Comparison of ENCODE assay signal across 9 cellular contexts in genomic region chr5:126658526-126658925, GRCh38.
"Had no signal": no experiment of that assay in that cellular context is flagged by ENCODE, and none has a peak within 500 bp of the region (broad histone marks: within the 10 kb centered on the region; RNA-seq: fewer than 3 reads in every experiment).

No MANE protein-coding gene starts in this region.

- H3K36me3 Mint-ChIP-seq: activated naive CD4-positive, alpha-beta T cell treated with anti-CD3 and anti-CD28 coated beads, Interleukin-2, amount 10 ng/mL, durations not matched to agents 7 days and 5 days; naive B cell had no signal

- DNase-seq: activated CD4-positive, alpha-beta T cell treated with anti-CD3 and anti-CD28 coated beads, Interleukin-2, amount 10 ng/mL, durations not matched to agents 7 days and 5 days; activated naive CD4-positive, alpha-beta T cell treated with anti-CD3 and anti-CD28 coated beads, Interleukin-2, amount 10 ng/mL, durations not matched to agents 7 days and 5 days; naive B cell; stimulated activated CD4-positive, alpha-beta T cell treated with anti-CD3 and anti-CD28 coated beads, Interleukin-15, amount 100 ng/mL, for 24 hours; stimulated activated CD4-positive, alpha-beta T cell treated with anti-CD3 and anti-CD28 coated beads, Interleukin-4, amount 100 ng/mL, for 1 hour; stimulated activated naive CD4-positive, alpha-beta T cell; tibial artery had no signal

- H3K4me3 ChIP-seq: tibial artery had no signal

- H3K4me3 Mint-ChIP-seq: activated CD4-positive, alpha-beta T cell treated with anti-CD3 and anti-CD28 coated beads, Interleukin-2, amount 10 ng/mL, durations not matched to agents 7 days and 5 days; activated naive CD4-positive, alpha-beta T cell treated with anti-CD3 and anti-CD28 coated beads, Interleukin-2, amount 10 ng/mL, durations not matched to agents 7 days and 5 days; naive B cell; T-helper 2 cell treated with Interferon-gamma antibody and Interleukin-4, amounts not matched to agents 5 μg/mL and 100 μg/mL, for 36 hours had no signal

- H3K27me3 Mint-ChIP-seq: naive B cell had no signal

- H3K27ac Mint-ChIP-seq: activated CD4-positive, alpha-beta T cell treated with anti-CD3 and anti-CD28 coated beads, Interleukin-2, amount 10 ng/mL, durations not matched to agents 7 days and 5 days; activated naive CD4-positive, alpha-beta T cell treated with anti-CD3 and anti-CD28 coated beads, Interleukin-2, amount 10 ng/mL, durations not matched to agents 7 days and 5 days; activated T-helper 2 cell treated with anti-CD3 and anti-CD28 coated beads, Interferon-gamma antibody, Interleukin-2, Interleukin-4, amounts not matched to agents 10 μg/mL and 5 μg/mL and 100 μg/mL, durations not matched to agents 14 hours and 24 hours and 36 hours; naive B cell; T-helper 2 cell treated with Interferon-gamma antibody and Interleukin-4, amounts not matched to agents 5 μg/mL and 100 μg/mL, for 36 hours had no signal

- H3K9me3 Mint-ChIP-seq: activated CD4-positive, alpha-beta T cell treated with anti-CD3 and anti-CD28 coated beads, Interleukin-2, amount 10 ng/mL, durations not matched to agents 7 days and 5 days; activated naive CD4-positive, alpha-beta T cell treated with anti-CD3 and anti-CD28 coated beads, Interleukin-2, amount 10 ng/mL, durations not matched to agents 7 days and 5 days; activated T-helper 2 cell treated with anti-CD3 and anti-CD28 coated beads, Interferon-gamma antibody, Interleukin-2, Interleukin-4, amounts not matched to agents 10 μg/mL and 5 μg/mL and 100 μg/mL, durations not matched to agents 14 hours and 24 hours and 36 hours; naive B cell; T-helper 2 cell treated with Interferon-gamma antibody and Interleukin-4, amounts not matched to agents 5 μg/mL and 100 μg/mL, for 36 hours had no signal
